In genomic region chr6:89081423-89082322, GRCh38 we compare ENCODE assay signal across 1 cellular context.
TF ChIP-seq lines count a peak whose summit lies in the region.

No MANE protein-coding gene starts in this region.

TF ChIP-seq in K562, 482 proteins besides CTCF, POLR2A, EP300 and RAD21 (continued from another document and continues in another):
- TF ChIP-seq ZNF655 (CRISPR knock-in tag; IDR thresholded peaks at IDR 0.05) (no peak), POLR3A (IDR thresholded peaks at IDR 0.05; ENCODE audit: borderline replicate concordance, extremely low read depth, insufficient read depth, insufficient read length) (no peak), RBFOX2 (IDR thresholded peaks at IDR 0.05; ENCODE audit: low read depth, low read length) (peak; percentile 85), ZNF41 (CRISPR knock-in tag; conservative IDR thresholded peaks at IDR 0.05) (0 out of 2 replicates have a peak, but pooled peaks have one; percentile 13), ELF4 (CRISPR knock-in tag; IDR thresholded peaks at IDR 0.05) (0 out of 2 replicates have a peak, but pooled peaks have one; percentile 16), CREM (IDR thresholded peaks at IDR 0.05; ENCODE audit: low read depth) (peak; percentile 94), MEF2A (IDR thresholded peaks at IDR 0.05; ENCODE audit: control insufficient read depth, low read depth, low read length) (no peak), ZNF324 (CRISPR knock-in tag; IDR thresholded peaks at IDR 0.05) (no peak), E2F4 (CRISPR knock-in tag; IDR thresholded peaks at IDR 0.05; ENCODE audit: low read depth) (no peak), HDAC6 (IDR thresholded peaks at IDR 0.05; ENCODE audit: low read depth, low read length) (no peak), NR2C1 (IDR thresholded peaks at IDR 0.05) (no peak), NR2C1 (tag; IDR thresholded peaks at IDR 0.05) (no peak), CEBPB (tag; IDR thresholded peaks at IDR 0.05) (no peak), POLR2H (tag; IDR thresholded peaks at IDR 0.05; ENCODE audit: low read depth) (peak; percentile 45; the same call in 1 of the 2 replicates), CGGBP1 (CRISPR knock-in tag; IDR thresholded peaks at IDR 0.05) (0 out of 2 replicates have a peak, but pooled peaks have one; percentile 7), ELF1 (tag; IDR thresholded peaks at IDR 0.05) (no peak), RBM14 (IDR thresholded peaks at IDR 0.05; ENCODE audit: borderline replicate concordance, insufficient read depth, low read depth, low read length) (no peak), PHB2 (IDR thresholded peaks at IDR 0.05; ENCODE audit: low read depth) (no peak), KDM1A (IDR thresholded peaks at IDR 0.05) (peak; percentile 77 to 91), TARDBP (IDR thresholded peaks at IDR 0.05) (peak; percentile 72), JUND (IDR thresholded peaks at IDR 0.05; ENCODE audit: borderline replicate concordance, low read depth, low read length) (peak; percentile 87), JUND (tag; IDR thresholded peaks at IDR 0.05; ENCODE audit: borderline replicate concordance, low read depth, low read length) (peak; percentile 80; the same call in 2 of the 3 replicates), ZFX (CRISPR knock-in tag; IDR thresholded peaks at IDR 0.05) (peak; percentile 97), MAFK (IDR thresholded peaks at IDR 0.05; ENCODE audit: low read length) (no peak), ZHX1 (conservative IDR thresholded peaks at IDR 0.05; ENCODE audit: low read length) (no peak), ELF2 (CRISPR knock-in tag; IDR thresholded peaks at IDR 0.05) (0 out of 2 replicates have a peak, but pooled peaks have one; percentile 21), FOXJ2 (tag; IDR thresholded peaks at IDR 0.05) (peak; percentile 84), RCOR1 (IDR thresholded peaks at IDR 0.05; ENCODE audit: borderline replicate concordance in 1 of 2, low read depth in 2 of 2, low read length in 2 of 2) (peak in 1 of 2 experiments; percentile 95; a peak in 2 of 4 replicates), ZNF830 (CRISPR knock-in tag; IDR thresholded peaks at IDR 0.05) (0 out of 2 replicates have a peak, but pooled peaks have one; percentile 56), E2F6 (IDR thresholded peaks at IDR 0.05; ENCODE audit: borderline replicate concordance in 1 of 2, extremely low read depth in 1 of 2, insufficient read depth in 1 of 2, insufficient read length in 1 of 2, low read depth in 1 of 2, low read length in 1 of 2, poor library complexity in 1 of 2, severe bottlenecking in 1 of 2) (peak; percentile 44 to 53), ZBTB26 (CRISPR knock-in tag; IDR thresholded peaks at IDR 0.05) (peak; percentile 27; the same call in 1 of the 2 replicates), ZNF583 (CRISPR knock-in tag; IDR thresholded peaks at IDR 0.05) (no peak), CCAR2 (IDR thresholded peaks at IDR 0.05; ENCODE audit: low read depth, low read length) (no peak), ZBTB43 (CRISPR knock-in tag; IDR thresholded peaks at IDR 0.05) (no peak), AFF4 (CRISPR knock-in tag; IDR thresholded peaks at IDR 0.05) (0 out of 2 replicates have a peak, but pooled peaks have one; percentile 15), CBX5 (IDR thresholded peaks at IDR 0.05; ENCODE audit: borderline replicate concordance, low read depth) (no peak), CBFA2T3 (IDR thresholded peaks at IDR 0.05) (no peak), CREB3 (tag; conservative IDR thresholded peaks at IDR 0.05; ENCODE audit: low read depth) (no peak), ZNF124 (CRISPR knock-in tag; IDR thresholded peaks at IDR 0.05) (no peak), ETV5 (CRISPR knock-in tag; IDR thresholded peaks at IDR 0.05; ENCODE audit: low read depth) (0 out of 2 replicates have a peak, but pooled peaks have one; percentile 20), EZH2 (IDR thresholded peaks at IDR 0.05; ENCODE audit: borderline replicate concordance, low read depth, low read length) (no peak), ZBTB9 (CRISPR knock-in tag; IDR thresholded peaks at IDR 0.05) (peak; percentile 87; the same call in 1 of the 2 replicates), ZNF431 (CRISPR knock-in tag; IDR thresholded peaks at IDR 0.05) (no peak), SREBF2 (CRISPR knock-in tag; IDR thresholded peaks at IDR 0.05) (no peak), SNAPC5 (CRISPR knock-in tag; IDR thresholded peaks at IDR 0.05) (no peak), CBX2 (IDR thresholded peaks at IDR 0.05; ENCODE audit: insufficient read depth, low read length, poor library complexity, severe bottlenecking) (no peak), POLR2AphosphoS2 (IDR thresholded peaks at IDR 0.05; ENCODE audit: low read length) (peak; percentile 70; the same call in 1 of the 2 replicates), TBP (optimal IDR thresholded peaks at IDR 0.05; ENCODE audit: low read depth, low read length) (peak; percentile 49), GATA2 (CRISPR knock-in tag; IDR thresholded peaks at IDR 0.05) (no peak), NCOA6 (IDR thresholded peaks at IDR 0.05) (peak; percentile 45; the same call in 1 of the 2 replicates), CXXC5 (CRISPR knock-in tag; IDR thresholded peaks at IDR 0.05) (peak; percentile 95), MCM2 (IDR thresholded peaks at IDR 0.05; ENCODE audit: low read depth) (no peak), SP1 (CRISPR knock-in tag; IDR thresholded peaks at IDR 0.05) (peak; percentile 50; the same call in 1 of the 2 replicates)
